In the genomic region with DNA sequence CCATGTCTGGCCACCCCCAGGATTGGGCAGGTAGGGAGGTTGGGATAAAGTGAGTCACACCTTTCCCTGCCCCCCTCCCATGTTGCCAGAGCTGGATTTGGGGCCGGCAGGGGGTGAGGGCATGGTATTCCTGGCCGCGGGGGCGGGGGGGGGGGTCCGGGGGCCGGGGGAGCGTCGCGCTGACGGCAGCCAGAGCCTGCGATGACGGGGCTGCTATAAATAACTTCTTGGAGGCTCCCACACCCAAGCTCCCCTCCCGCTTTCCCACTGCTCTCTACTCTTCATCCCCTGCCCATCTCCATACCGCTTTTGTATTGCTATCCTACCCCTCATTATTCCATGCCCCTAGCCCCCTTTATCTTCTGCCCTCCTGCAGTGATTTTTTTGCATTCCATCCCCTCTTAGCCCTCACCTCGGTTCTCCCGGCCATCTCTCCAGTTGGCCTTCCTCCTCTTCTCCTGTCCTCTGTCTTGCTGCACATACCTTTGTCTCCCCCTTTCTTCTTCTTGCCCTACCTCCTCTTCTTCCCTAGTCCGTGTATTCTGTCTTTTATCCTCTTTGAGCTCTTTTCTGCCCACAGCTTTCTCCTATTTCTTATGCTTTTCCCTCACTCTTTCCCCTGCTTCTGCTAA, we compare ENCODE assay signal across 11 cellular contexts. TPM values are rescaled to one million over a fixed set of nuclear protein-coding genes. Genes with fewer than 3 reads are reported as not detected.
DNase-seq lines count a peak whose midpoint lies in the region; ATAC-seq and TF ChIP-seq lines count a peak whose summit lies in the region.
"Had no signal": no experiment of that assay in that cellular context is flagged by ENCODE, and none has a peak within 500 bp of the region (broad histone marks: within the 10 kb centered on the region; RNA-seq: fewer than 3 reads in every experiment).

No MANE protein-coding gene starts in this region.

- H4K5ac ChIP-seq in IMR-90 (ENCODE audit: low read depth, low read length), result peak overlapping the region; percentile 48; the same call in 1 of the 2 replicates

- no peak overlapping the region for H4K91ac ChIP-seq in IMR-90 (ENCODE audit: insufficient read depth, low read depth, low read length)

- peak; percentile 75 for DNase-seq in IMR-90
- DNase-seq in dorsolateral prefrontal cortex, result peak in 1 of 10 donors; percentile 29
- peak; percentile 29 for DNase-seq in iris pigment epithelial cell (ENCODE audit: low read depth)
- DNase-seq in glomerular visceral epithelial cell (ENCODE audit: extremely low spot score), result no peak
- no peak for DNase-seq in activated CD4-positive, alpha-beta T cell treated with anti-CD3 and anti-CD28 coated beads for 1 hour
- no peak for DNase-seq in GM20000 (ENCODE audit: low spot score)
- DNase-seq: activated gamma-delta T cell, DMS 273 treated with DMSO at 0.1 percent for 48 hours, NCI-H2081 treated with DMSO at 0.1 percent for 48 hours had no signal

- H3K23ac ChIP-seq in IMR-90 (ENCODE audit: low read depth, low read length), result peak overlapping the region; percentile 59; the same call in 1 of the 2 replicates

- no peaks in the 10 kb centered on the region for H3K27me3 ChIP-seq in IMR-90 (ENCODE audit: control insufficient read depth, insufficient read depth, low read length)
- H3K27me3 ChIP-seq in dorsolateral prefrontal cortex, result no peaks in the 10 kb centered on the region
- no peaks in the 10 kb centered on the region for H3K27me3 ChIP-seq in stomach smooth muscle (ENCODE audit: control insufficient read depth in 1 of 2, insufficient read depth in 2 of 2, low read length in 2 of 2)

- no peak overlapping the region for H2BK20ac ChIP-seq in IMR-90 (ENCODE audit: low read depth, low read length)

- dilution Hi-C loops in IMR-90 (cut with HindIII; ENCODE audit: low sequenced_read_pairs, unreplicated experiment), result no loop called here

- POLR2A ChIA-PET in IMR-90 (lab: Charles Lee; ENCODE audit: unreplicated experiment), result no interaction called here

- peak overlapping the region; percentile 17 for H2BK5ac ChIP-seq in IMR-90 (ENCODE audit: low read depth, low read length, poor library complexity, severe bottlenecking)

- H2AK9ac ChIP-seq in IMR-90 (replicated peaks; ENCODE audit: low read depth, low read length, poor library complexity), result peak overlapping the region; percentile 52

- H3K18ac ChIP-seq in IMR-90 (ENCODE audit: low read depth, low read length), result no peak overlapping the region

- BruUV-seq in IMR-90 (replicated peaks; lab: Mats Ljungman, UMichigan), result no TSS peak

- no peak overlapping the region for H3K4me3 ChIP-seq in IMR-90 (ENCODE audit: insufficient read depth, low read depth, low read length)
- peak overlapping the region in 13 of 59 donors; percentile 0 to 73 (median 21) for H3K4me3 ChIP-seq in dorsolateral prefrontal cortex
- H3K4me3 ChIP-seq in stomach smooth muscle (ENCODE audit: low read length in 2 of 2), result peak overlapping the region; percentile 49 to 54

- H3K4me2 ChIP-seq in IMR-90 (ENCODE audit: low read depth, low read length), result peak overlapping the region; percentile 27; the same call in 1 of the 2 replicates

- H3K27ac ChIP-seq in IMR-90 (ENCODE audit: insufficient read depth, low read length) (no peak overlapping the region), dorsolateral prefrontal cortex (peak overlapping the region in 38 of 59 donors; percentile 4 to 91 (median 51)), stomach smooth muscle (ENCODE audit: low read length) (peak overlapping the region; percentile 91)

- TF ChIP-seq RAD21 in IMR-90 (IDR thresholded peaks at IDR 0.05; ENCODE audit: low read length), result no peak

- H4K20me1 ChIP-seq in IMR-90 (ENCODE audit: insufficient read depth, low read length), result peaks cover 30% of the 10 kb centered on the region

- H2BK120ac ChIP-seq in IMR-90 (ENCODE audit: low read depth, low read length), result no peak overlapping the region

- in situ Hi-C loops in IMR-90 (cut with MboI; ENCODE audit: low sequenced_read_pairs), result no loop called here

- ATAC-seq in IMR-90 (ENCODE audit: low read depth) (0 out of 2 replicates have a peak, but pooled peaks have one; percentile 9), GM21528 (IDR thresholded peaks at IDR 0.05; ENCODE audit: low FRiP score, unreplicated experiment) (no peak)

- no peak for TF ChIP-seq POLR2A in IMR-90 (IDR thresholded peaks at IDR 0.05; ENCODE audit: low read depth, low read length)

- intact Hi-C loops in IMR-90 (cut with micrococcal nuclease), result no loop called here
- intact Hi-C loops in dorsolateral prefrontal cortex (cut with DNase I), result no loop called here

- peak overlapping the region; percentile 51; the same call in 1 of the 2 replicates for H2AK5ac ChIP-seq in IMR-90 (ENCODE audit: low read depth, low read length)

- H2AFZ ChIP-seq in IMR-90 (replicated peaks; ENCODE audit: low read length, poor library complexity), result no peak overlapping the region

- H3K9me3 ChIP-seq in IMR-90 (ENCODE audit: control insufficient read depth, insufficient read depth, low read length), result no peaks in the 10 kb centered on the region
- no peaks in the 10 kb centered on the region for H3K9me3 ChIP-seq in stomach smooth muscle (ENCODE audit: control insufficient read depth in 2 of 2, low read length in 2 of 2)

- H3K4me1 ChIP-seq in IMR-90 (ENCODE audit: control insufficient read depth, insufficient read depth, low read length), result peaks cover 22% of the 10 kb centered on the region
- peaks cover 51% of the 10 kb centered on the region for H3K4me1 ChIP-seq in stomach smooth muscle (ENCODE audit: control insufficient read depth, insufficient read depth, low read length)

- H4K8ac ChIP-seq in IMR-90 (ENCODE audit: low read depth in 2 of 2, low read length in 2 of 2), result no peak overlapping the region; a peak in 1 of 4 replicates

- 14% methylated on average over 3 of the region's 17 CpGs; no CpG with 5 or more reads in 1 of the 2 experiments for WGBS in IMR-90 (ENCODE audit: extremely low coverage in 2 of 2, insufficient read length in 1 of 2), 2 experiments

- H2BK15ac ChIP-seq in IMR-90 (ENCODE audit: low read depth, low read length), result no peak overlapping the region

- no peak overlapping the region for H3K56ac ChIP-seq in IMR-90 (ENCODE audit: extremely low read depth, insufficient read depth, low read length)

- H3K9ac ChIP-seq in IMR-90 (ENCODE audit: low read depth, low read length), result no peak overlapping the region
- peak overlapping the region; percentile 48 to 70 for H3K9ac ChIP-seq in stomach smooth muscle (ENCODE audit: low read length in 2 of 2)

- H3K36me3 ChIP-seq in IMR-90 (ENCODE audit: control insufficient read depth, insufficient read depth, low read length), result peaks cover 36% of the 10 kb centered on the region
- peaks cover 23 to 28% of the 10 kb centered on the region in 2 donors for H3K36me3 ChIP-seq in stomach smooth muscle (ENCODE audit: control insufficient read depth in 2 of 2, insufficient read depth in 2 of 2, low read length in 2 of 2)

- H3K14ac ChIP-seq in IMR-90 (replicated peaks; ENCODE audit: low read depth, low read length), result no peak overlapping the region

- H3K79me1 ChIP-seq in IMR-90 (ENCODE audit: low read depth in 1 of 2, low read length in 2 of 2), result peaks cover 26 to 66% of the 10 kb centered on the region in 2 experiments

- peaks cover 20% of the 10 kb centered on the region for H3K9me1 ChIP-seq in IMR-90 (ENCODE audit: insufficient read depth, low read length)

- TF ChIP-seq CTCF in IMR-90 (conservative IDR thresholded peaks at IDR 0.05; ENCODE audit: low read depth, low read length) (no peak), dorsolateral prefrontal cortex (IDR thresholded peaks at IDR 0.05 in 54 of 56, conservative IDR thresholded peaks at IDR 0.05 in 2 of 56; ENCODE audit: low read depth in 1 of 56, partially characterized antibody in 56 of 56) (no peak), GM20000 (IDR thresholded peaks at IDR 0.05; ENCODE audit: extremely low read depth, missing control alignments) (no peak)

- CTCF ChIA-PET in IMR-90 (lab: Yijun Ruan, JAX), result no interaction called here

- H3K4ac ChIP-seq in IMR-90 (ENCODE audit: low read depth, low read length), result no peak overlapping the region; the same call in 1 of the 2 replicates

TF ChIP-seq in IMR-90, 13 proteins besides CTCF, POLR2A, EP300 and RAD21:
- TF ChIP-seq FOS (IDR thresholded peaks at IDR 0.05; ENCODE audit: low read depth, low read length), result 0 out of 2 replicates have a peak, but pooled peaks have one; percentile 30
- 0 out of 2 replicates have a peak, but pooled peaks have one; percentile 15 for TF ChIP-seq MAZ (IDR thresholded peaks at IDR 0.05; ENCODE audit: borderline replicate concordance, low read depth, low read length)
- TF ChIP-seq MXI1 (IDR thresholded peaks at IDR 0.05; ENCODE audit: borderline replicate concordance, low read depth, low read length), result no peak

RNA-seq across cellular contexts. Expression of a gene that starts 13.8 kb away (rescaled TPM):
- total RNA-seq in IMR-90 (2012; rRNA removed) (1.4 TPM in 2 replicates), dorsolateral prefrontal cortex (100 to 1,000 TPM in 65 of 120 experiments, 10 to 100 TPM in 55; 41.7 to 147 (median 101) TPM)
- 15.3 and 17.0 TPM in 2 replicates for polyA plus RNA-seq in IMR-90 (2012; rRNA removed)
- 5.6 and 6.5 TPM in 2 replicates for polyA plus RNA-seq in IMR-90 (2012; cell fraction: cytosol; rRNA removed)
- polyA plus RNA-seq in IMR-90 (2012; cell fraction: nucleus; rRNA removed; ENCODE audit: low replicate concordance), result 70.0 and 83.5 TPM in 2 replicates

RNA-seq across cellular contexts. Expression of a gene that starts 15.8 kb away (rescaled TPM):
- 122 and 136 TPM in 2 replicates for total RNA-seq in IMR-90 (2012; rRNA removed)
- polyA plus RNA-seq in IMR-90 (2012; rRNA removed), result 427 and 483 TPM in 2 replicates
- 545 and 1,404 TPM in 2 replicates for polyA plus RNA-seq in IMR-90 (2012; cell fraction: cytosol; rRNA removed)
- 266 and 336 TPM in 2 replicates for polyA plus RNA-seq in IMR-90 (2012; cell fraction: nucleus; rRNA removed; ENCODE audit: low replicate concordance)
- total RNA-seq in dorsolateral prefrontal cortex, result 100 to 1,000 TPM; 118 to 222 (median 177) TPM

RNA-seq across cellular contexts. Expression of a gene that starts 20.7 kb away (rescaled TPM):
- total RNA-seq in IMR-90 (2012; rRNA removed) (5.4 and 5.6 TPM in 2 replicates), dorsolateral prefrontal cortex (10 to 100 TPM in 12 of 120 experiments, 1 to 10 TPM in 108; 1.9 to 15.2 (median 6.9) TPM)
- polyA plus RNA-seq in IMR-90 (2012; rRNA removed), result 4.7 and 5.9 TPM in 2 replicates
- polyA plus RNA-seq in IMR-90 (2012; cell fraction: cytosol; rRNA removed), result 1.8 and 2.2 TPM in 2 replicates
- polyA plus RNA-seq in IMR-90 (2012; cell fraction: nucleus; rRNA removed; ENCODE audit: low replicate concordance), result 17.5 TPM in 2 replicates

RNA-seq across cellular contexts. Expression of a gene that starts 22.9 kb away (rescaled TPM):
- 9.0 and 12.2 TPM in 2 replicates for total RNA-seq in IMR-90 (2012; rRNA removed)
- polyA plus RNA-seq in IMR-90 (2012; rRNA removed), result 47.2 and 50.8 TPM in 2 replicates
- polyA plus RNA-seq in IMR-90 (2012; cell fraction: cytosol; rRNA removed), result 36.6 and 48.3 TPM in 2 replicates
- polyA plus RNA-seq in IMR-90 (2012; cell fraction: nucleus; rRNA removed; ENCODE audit: low replicate concordance), result 270 and 345 TPM in 2 replicates
- 100 to 1,000 TPM in 37 of 120 experiments, 10 to 100 TPM in 83; 71.0 to 137 (median 93.5) TPM for total RNA-seq in dorsolateral prefrontal cortex

RNA-seq across cellular contexts. Expression of a gene that starts 42.1 kb away (rescaled TPM):
- 33.9 and 35.3 TPM in 2 replicates for total RNA-seq in IMR-90 (2012; rRNA removed)
- polyA plus RNA-seq in IMR-90 (2012; rRNA removed), result 40.6 and 41.9 TPM in 2 replicates
- polyA plus RNA-seq in IMR-90 (2012; cell fraction: cytosol; rRNA removed), result 20.3 and 20.6 TPM in 2 replicates
- 33.6 and 50.3 TPM in 2 replicates for polyA plus RNA-seq in IMR-90 (2012; cell fraction: nucleus; rRNA removed; ENCODE audit: low replicate concordance)
- 1 to 10 TPM in 29 of 120 experiments, under 1 TPM in 67, not detected in 24; 0.11 to 3.3 (median 0.62) TPM for total RNA-seq in dorsolateral prefrontal cortex

Comparison
In these comparisons a context has a peak if more than half of its experiments do, and no peak if none do; other contexts are left out.
1. DNase-seq: peak in IMR-90 (single experiment) and iris pigment epithelial cell (single experiment); none in glomerular visceral epithelial cell (single experiment), activated CD4-positive, alpha-beta T cell treated with anti-CD3 and anti-CD28 coated beads for 1 hour (single experiment) and GM20000 (single experiment).
2. RNA of a gene that starts 13.8 kb away (total RNA-seq): 41.7 to 147 TPM in dorsolateral prefrontal cortex; 1.4 TPM in IMR-90; every median in the first group is over 10 times any median in the second.